15 cellular contexts compared by ENCODE assay signal in the genomic region with DNA sequence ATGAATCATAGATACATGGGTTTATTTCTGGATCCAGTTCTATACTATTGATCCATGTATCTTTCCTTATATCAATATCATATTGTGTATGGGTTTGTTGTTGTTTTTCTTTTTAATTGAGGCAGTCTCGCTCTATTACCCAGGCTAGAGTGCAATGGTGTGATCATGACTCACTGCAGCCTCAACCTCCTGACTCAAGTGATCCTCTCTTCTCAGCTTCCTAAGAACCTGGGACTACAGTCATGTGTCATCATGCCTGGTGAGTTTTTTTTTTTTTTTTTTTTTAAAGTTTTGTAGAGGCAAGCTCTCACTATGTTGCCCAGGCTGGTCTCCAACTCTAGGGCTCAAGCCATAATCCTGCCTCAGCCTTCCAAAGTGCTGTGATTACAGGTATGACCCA.
"Had no signal": no experiment of that assay in that cellular context is flagged by ENCODE, and none has a peak within 500 bp of the region (broad histone marks: within the 10 kb centered on the region; RNA-seq: fewer than 3 reads in every experiment).

No MANE protein-coding gene starts in this region.

- H3K4me3 ChIP-seq: colonic mucosa, heart right ventricle, left ventricle myocardium inferior, right atrium auricular region, thyroid gland had no signal

- H3K36me3 ChIP-seq: colonic mucosa, heart right ventricle, left ventricle myocardium inferior, right atrium auricular region, thyroid gland had no signal

- DNase-seq: activated CD4-positive, alpha-beta T cell treated with anti-CD3 and anti-CD28 coated beads for 1 hour; activated CD4-positive, alpha-beta T cell treated with anti-CD3 and anti-CD28 coated beads, Interleukin-2, amount 50 U/mL, for 48 hours; activated effector memory CD4-positive, alpha-beta T cell treated with Interleukin-2 at 50 U/mL for 16 hours; activated naive CD4-positive, alpha-beta T cell treated with anti-CD3 and anti-CD28 coated beads, Interleukin-2, amount 50 U/mL, for 16 hours; activated T-cell treated with anti-CD3 and anti-CD28 coated beads, Interleukin-2, amount 50 U/mL, for 24 hours; colonic mucosa; heart right ventricle; left ventricle myocardium inferior; stimulated activated CD4-positive, alpha-beta T cell treated with anti-CD3 and anti-CD28 coated beads, Interleukin-2, amount 100 ng/mL, for 48 hours; stimulated activated naive B cell treated with anti-CD40 and anti-IgM and Interleukin-4, amounts not matched to agents 10 μg/mL and 1 μg/mL and 100 μg/mL, for 72 hours; T-cell; T-helper 9 cell; thyroid gland had no signal

- ATAC-seq: heart right ventricle; natural killer cell treated with Interleukin-12 subunit alpha and Interleukin-12 subunit beta and Interleukin-15 and Interleukin-18, amount 100 ng/mL, for 72 hours; stimulated activated naive B cell treated with anti-CD40 and anti-IgM and Interleukin-4, amounts not matched to agents 10 μg/mL and 1 μg/mL and 100 μg/mL, for 72 hours; T-cell had no signal

- H3K27me3 ChIP-seq: colonic mucosa, heart right ventricle, right atrium auricular region, thyroid gland had no signal

- H3K27ac ChIP-seq: colonic mucosa, heart right ventricle, left ventricle myocardium inferior, right atrium auricular region, thyroid gland had no signal

- H3K4me1 ChIP-seq: colonic mucosa, heart right ventricle, left ventricle myocardium inferior, right atrium auricular region, thyroid gland had no signal
